In genomic region chr22:17628304-17629166, GRCh38 we compare ENCODE assay signal across 8 cellular contexts. TPM values are rescaled to one million over a fixed set of nuclear protein-coding genes. Genes with fewer than 3 reads are reported as not detected.
DNase-seq lines count a peak whose midpoint lies in the region; ATAC-seq and TF ChIP-seq lines count a peak whose summit lies in the region.

Gene ATP6V1E1, minus strand, starts transcription at chr22:17628749. Its CDS starts 114 bp downstream, at chr22:17628635.

- peak within 1 kb of the TSS; percentile 97 for H3K27ac ChIP-seq in angular gyrus (ENCODE audit: low read depth, low read length)
- peak within 1 kb of the TSS; percentile 90 to 92 for H3K27ac ChIP-seq in prostate gland
- peak within 1 kb of the TSS; percentile 94 for H3K27ac ChIP-seq in urinary bladder (ENCODE audit: low read depth)

- no peaks in the 10 kb centered on the region for H3K9me3 ChIP-seq in prostate gland

- no peak for TF ChIP-seq CTCF in prostate gland (IDR thresholded peaks at IDR 0.05)

- under 1% methylated on average over 49 of the region's 49 CpGs for WGBS in prostate gland
- WGBS in urinary bladder = under 1% methylated on average over 49 of the region's 49 CpGs

- DNase-seq in NCI-H187 (lab: John Stamatoyannopoulos, UW) (peak; percentile 64 to 82), T-helper 2 cell (peak; percentile 83 to 95 (median 93)), left ventricle myocardium superior (peak; percentile 97), prostate gland (ENCODE audit: low spot score) (peak; percentile 97)

- ATAC-seq in GM18498 (IDR thresholded peaks at IDR 0.05; ENCODE audit: unreplicated experiment) (peak; percentile 99), HG02938 (IDR thresholded peaks at IDR 0.05; ENCODE audit: unreplicated experiment) (peak; percentile 99), left ventricle myocardium superior (peak; percentile 100)

- TF ChIP-seq POLR2A in prostate gland (IDR thresholded peaks at IDR 0.05) = peak; percentile 61

- peak within 1 kb of the TSS; percentile 89 to 91 for H3K4me3 ChIP-seq in prostate gland
- H3K4me3 ChIP-seq in urinary bladder (ENCODE audit: low read depth, low read length) = peak within 1 kb of the TSS; percentile 98

- H3K4me1 ChIP-seq in prostate gland (replicated peaks) (no peaks in the 10 kb centered on the region), urinary bladder (ENCODE audit: insufficient read depth) (peaks cover 2% of the 10 kb centered on the region)

- H3K27me3 ChIP-seq in prostate gland (replicated peaks; ENCODE audit: insufficient read depth) = no peaks in the 10 kb centered on the region

- no peaks in the 10 kb centered on the region for H3K36me3 ChIP-seq in prostate gland
- H3K36me3 ChIP-seq in urinary bladder (ENCODE audit: insufficient read depth) = no peaks in the 10 kb centered on the region

- intact Hi-C loops in left ventricle myocardium superior (cut with micrococcal nuclease) = loop anchor here (5.0 kb wide), 1 partner anchor 51 kb away; no protein-coding TSS in a partner anchor
- intact Hi-C loops in prostate gland (cut with DNase I) = loop anchor here (1.0 to 10.0 kb wide), 3 partner anchors 10 to 464 kb away; partner anchors contain the start of gene BCL2L13

RNA-seq across cellular contexts. Expression of gene ATP6V1E1, which starts in this region (rescaled TPM):
- 210 TPM for total RNA-seq in left ventricle myocardium superior
- 100 to 1,000 TPM; 101 to 150 TPM for total RNA-seq in prostate gland
- total RNA-seq in urinary bladder = 114 TPM
- 199 TPM for polyA plus RNA-seq in urinary bladder

Comparison
In these comparisons a context has a peak if more than half of its experiments do, and no peak if none do; other contexts are left out.
1. Peak in every context shown above with its lines: DNase-seq, ATAC-seq, H3K4me3 ChIP-seq and H3K27ac ChIP-seq.